ENCODE assay signal across 8 cellular contexts in the genomic region with DNA sequence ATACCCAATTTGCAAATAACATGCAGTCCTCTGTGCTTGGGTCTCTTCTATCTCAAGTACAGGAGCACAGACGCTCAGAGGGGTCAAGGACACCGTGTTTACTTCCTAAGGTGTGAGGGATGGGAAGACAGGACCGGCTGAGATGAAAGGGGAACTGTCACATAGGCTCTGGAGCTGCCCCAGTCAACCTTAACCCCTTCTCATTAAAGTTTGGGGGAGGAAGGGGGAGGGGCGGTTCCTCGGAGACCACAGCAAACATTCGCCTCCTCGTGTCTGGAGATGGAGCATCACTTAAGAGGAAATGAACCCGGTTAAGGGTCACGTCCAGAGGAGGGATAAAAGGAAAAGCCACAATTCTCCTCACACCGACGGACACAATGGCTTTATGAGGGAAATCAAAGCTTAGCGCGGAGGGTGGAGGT. TPM values are rescaled to one million over a fixed set of nuclear protein-coding genes. Genes with fewer than 3 reads are reported as not detected.
DNase-seq lines count a peak whose midpoint lies in the region; ATAC-seq and TF ChIP-seq lines count a peak whose summit lies in the region.

No MANE protein-coding gene starts in this region.

- DNase-seq in A673 (ENCODE audit: low spot score), result peak; percentile 64
- DNase-seq in Kasumi-1 (lab: John Stamatoyannopoulos, UW), result peak; percentile 37 to 49
- peak; percentile 35 for DNase-seq in cerebellar cortex (ENCODE audit: low spot score)
- peak; percentile 57 for DNase-seq in mesenteric fat pad (ENCODE audit: low spot score)
- no peak for DNase-seq in putamen (ENCODE audit: low spot score)
- no peak for DNase-seq in NCI-H69 (lab: John Stamatoyannopoulos, UW)
- no peak for DNase-seq in NCI-H2196 (lab: John Stamatoyannopoulos, UW; ENCODE audit: unreplicated experiment)

- H3K4me1 ChIP-seq in A673 (ENCODE audit: insufficient read depth, low read length, poor library complexity, severe bottlenecking), result peaks cover 39% of the 10 kb centered on the region

- CTCF ChIA-PET in A673 (lab: Charles Lee), result interaction anchor here (0.6 to 0.7 kb wide), 2 partner anchors 58 to 301 kb away, joined by 9 to 10 read pairs; no protein-coding TSS in a partner anchor

- POLR2A ChIA-PET in A673 (lab: Charles Lee; ENCODE audit: low non-redundant PET), result no interaction called here

- peak overlapping the region; percentile 67 for H3K27ac ChIP-seq in A673 (ENCODE audit: low read depth, low read length, poor library complexity, severe bottlenecking)

- TF ChIP-seq CTCF in A673 (conservative IDR thresholded peaks at IDR 0.05; ENCODE audit: low read depth, low read length), result peak; percentile 19; the same call in 1 of the 2 replicates

- peak overlapping the region; percentile 73 for H3K4me3 ChIP-seq in A673 (ENCODE audit: low read depth, low read length, poor library complexity, severe bottlenecking)

- H3K9me3 ChIP-seq in A673 (ENCODE audit: low read depth, low read length, poor library complexity, severe bottlenecking), result no peaks in the 10 kb centered on the region

- intact Hi-C loops in A673 (cut with micrococcal nuclease; ENCODE audit: unreplicated experiment), result no loop called here

- H3K36me3 ChIP-seq in A673 (ENCODE audit: insufficient read depth, low read length, poor library complexity, severe bottlenecking), result peaks cover 6% of the 10 kb centered on the region

- no peaks in the 10 kb centered on the region for H3K27me3 ChIP-seq in A673 (replicated peaks; ENCODE audit: insufficient read depth, low read depth, low read length, poor library complexity)

- ATAC-seq in GM19035 (IDR thresholded peaks at IDR 0.05; ENCODE audit: unreplicated experiment), result no peak

- TSS peak; percentile 28 for BruUV-seq in A673 (replicated peaks; lab: Mats Ljungman, UMichigan)

RNA-seq across cellular contexts. Expression of a gene that starts 1.1 kb away (rescaled TPM):
- total RNA-seq in A673 (2021) (54.9 and 57.1 TPM in 2 replicates), mesenteric fat pad (51.3 TPM)

Comparison
In these comparisons a context has a peak if more than half of its experiments do, and no peak if none do; other contexts are left out.
1. DNase-seq: peak in A673 (single experiment), Kasumi-1 (2 of 2), cerebellar cortex (single experiment) and mesenteric fat pad (single experiment); none in putamen (single experiment), NCI-H69 (single experiment) and NCI-H2196 (single experiment).